8 cellular contexts compared by ENCODE assay signal in genomic region chr12:65313704-65314317, GRCh38. TPM values are rescaled to one million over a fixed set of nuclear protein-coding genes. Genes with fewer than 3 reads are reported as not detected.
A peak's percentile ranks its signal among the peaks of the same experiment; 100 is the strongest.
DNase-seq lines count a peak whose midpoint lies in the region; ATAC-seq and TF ChIP-seq lines count a peak whose summit lies in the region.

No MANE protein-coding gene starts in this region.

- peaks cover 11% of the 10 kb centered on the region for H3F3A ChIP-seq in GM23248 (ENCODE audit: insufficient read depth)

- H3K36me3 Mint-ChIP-seq in stimulated activated memory B cell treated with anti-CD40 and anti-IgM and Interleukin-4, amounts not matched to agents 10 μg/mL and 1 μg/mL and 100 μg/mL, for 72 hours = no peaks in the 10 kb centered on the region

- no peaks in the 10 kb centered on the region for H3K9me3 Mint-ChIP-seq in stimulated activated memory B cell treated with anti-CD40 and anti-IgM and Interleukin-4, amounts not matched to agents 10 μg/mL and 1 μg/mL and 100 μg/mL, for 72 hours

- peaks cover 7% of the 10 kb centered on the region for H3K27me3 Mint-ChIP-seq in stimulated activated memory B cell treated with anti-CD40 and anti-IgM and Interleukin-4, amounts not matched to agents 10 μg/mL and 1 μg/mL and 100 μg/mL, for 72 hours

- no peak overlapping the region for H3K27ac ChIP-seq in GM23248

- H3K27me3 ChIP-seq in GM23248 (replicated peaks; ENCODE audit: insufficient read depth) = no peaks in the 10 kb centered on the region

- H3K4me3 Mint-ChIP-seq in stimulated activated memory B cell treated with anti-CD40 and anti-IgM and Interleukin-4, amounts not matched to agents 10 μg/mL and 1 μg/mL and 100 μg/mL, for 72 hours = no peak overlapping the region

- ATAC-seq in HG03175 (IDR thresholded peaks at IDR 0.05; ENCODE audit: unreplicated experiment) = no peak
- no peak for ATAC-seq in stimulated activated memory B cell treated with anti-CD40 and anti-IgM and Interleukin-4, amounts not matched to agents 10 μg/mL and 1 μg/mL and 100 μg/mL, for 72 hours

- H4K20me1 ChIP-seq in GM23248 (ENCODE audit: insufficient read depth) = no peaks in the 10 kb centered on the region

- no peak overlapping the region for H3K27ac Mint-ChIP-seq in stimulated activated memory B cell treated with anti-CD40 and anti-IgM and Interleukin-4, amounts not matched to agents 10 μg/mL and 1 μg/mL and 100 μg/mL, for 72 hours

- H3K4me3 ChIP-seq in GM23248 (no peak overlapping the region), fibroblast of villous mesenchyme (ENCODE audit: low read depth, low read length) (no peak overlapping the region)

- WGBS in GM23248 (ENCODE audit: low coverage in 1 of 2, low lambda C conversion rate in 2 of 2, missing lambda C conversion rate in 2 of 2), 2 experiments = 12 to 14% methylated on average over 2 of the region's 2 CpGs

- 0 out of 2 replicates have a peak, but pooled peaks cover 13% of the 10 kb centered on the region for H3K36me3 ChIP-seq in GM23248 (ENCODE audit: low read depth)

- H3K9me3 ChIP-seq in GM23248 (ENCODE audit: low read depth) = no peaks in the 10 kb centered on the region

- H3K9ac ChIP-seq in GM23248 = no peak overlapping the region

- no peaks in the 10 kb centered on the region for H3K9me2 ChIP-seq in GM23248 (ENCODE audit: insufficient read depth)

- no peaks in the 10 kb centered on the region for H3K4me1 Mint-ChIP-seq in stimulated activated memory B cell treated with anti-CD40 and anti-IgM and Interleukin-4, amounts not matched to agents 10 μg/mL and 1 μg/mL and 100 μg/mL, for 72 hours

- in situ Hi-C loops in GM23248 (cut with MboI) = loop anchor here (25.0 kb wide), 1 partner anchor 373 kb away; no protein-coding TSS in a partner anchor

- DNase-seq in A172 (ENCODE audit: low spot score) (peak; percentile 32), GM23248 (peak; percentile 45), RKO (ENCODE audit: low spot score) (peak; percentile 82), fibroblast of villous mesenchyme (ENCODE audit: low read depth) (peak; percentile 49), COLO829 (ENCODE audit: low spot score) (no peak)
- no peak for DNase-seq in activated CD4-positive, alpha-beta T cell treated with anti-CD3 and anti-CD28 coated beads, Interleukin-2, amount 50 U/mL, for 4 hours

- no peak overlapping the region for H3K4me2 ChIP-seq in GM23248 (ENCODE audit: unreplicated experiment)

- H3K4me1 ChIP-seq in GM23248 (ENCODE audit: insufficient read depth) = peaks cover 24% of the 10 kb centered on the region

- H2AFZ ChIP-seq in GM23248 = no peak overlapping the region

- TF ChIP-seq CTCF in fibroblast of villous mesenchyme (IDR thresholded peaks at IDR 0.05; ENCODE audit: insufficient read depth, low read depth, low read length) = peak; percentile 42

- H3K79me2 ChIP-seq in GM23248 (ENCODE audit: insufficient read depth) = peaks cover 89% of the 10 kb centered on the region

RNA-seq across cellular contexts. Expression of gene MSRB3, which starts 35.3 kb away (rescaled TPM):
- total RNA-seq in A172 (2014; rRNA removed; shearing (Covaris generic)) = 5.1 and 6.3 TPM in 2 replicates
- 74.1 and 75.1 TPM in 2 replicates for total RNA-seq in GM23248 (2014; rRNA removed; shearing (Covaris generic))
- polyA plus RNA-seq in GM23248 (2016; fragmentation: Nextera tagmentation; extraction: Ambion mirVana) = 151 and 158 TPM in 2 replicates
- total RNA-seq in fibroblast of villous mesenchyme = 89.2 and 111 TPM in 2 replicates

Comparison
In these comparisons a context has a peak if more than half of its experiments do, and no peak if none do; other contexts are left out.
1. DNase-seq: peak in A172 (single experiment), GM23248 (single experiment), RKO (single experiment) and fibroblast of villous mesenchyme (single experiment); none in activated CD4-positive, alpha-beta T cell treated with anti-CD3 and anti-CD28 coated beads, Interleukin-2, amount 50 U/mL, for 4 hours (0 of 2) and COLO829 (single experiment).
2. RNA of gene MSRB3, which starts 35.3 kb away (total RNA-seq): 89.2 to 111 TPM in fibroblast of villous mesenchyme and 74.1 to 75.1 TPM in GM23248; 5.1 to 6.3 TPM in A172; every median in the first group is over 10 times any median in the second.